ENCODE assay signal across 8 cellular contexts in genomic region chr3:11582123-11582968, GRCh38.
DNase-seq lines count a peak whose midpoint lies in the region; ATAC-seq and TF ChIP-seq lines count a peak whose summit lies in the region.

No MANE protein-coding gene starts in this region.

- H3K9me3 ChIP-seq in upper lobe of left lung, result no peaks in the 10 kb centered on the region

- H3K27me3 ChIP-seq in upper lobe of left lung, result no peaks in the 10 kb centered on the region

- TF ChIP-seq CTCF in C4-2B (conservative IDR thresholded peaks at IDR 0.05), result no peak
- TF ChIP-seq CTCF in upper lobe of left lung (IDR thresholded peaks at IDR 0.05), result no peak

- H3K36me3 ChIP-seq in upper lobe of left lung, result no peaks in the 10 kb centered on the region

- POLR2A ChIA-PET in HEK293T (lab: Yijun Ruan, JAX), result no interaction called here

- peaks cover 26 to 37% (median 32%) of the 10 kb centered on the region in 4 donors for H3K4me1 ChIP-seq in upper lobe of left lung

- peak; percentile 61 for DNase-seq in HEK293T (ENCODE audit: extremely low spot score)
- peak; percentile 73 for DNase-seq in SK-MEL-5 (ENCODE audit: low read depth, low spot score)
- no peak for DNase-seq in epithelial cell of prostate (ENCODE audit: low read depth, low spot score)
- DNase-seq in midbrain (lab: John Stamatoyannopoulos, UW), result peak; percentile 89
- DNase-seq in upper lobe of left lung, result peak in 1 of 2 donors; percentile 50
- DNase-seq in GF-D8 (lab: John Stamatoyannopoulos, UW), result no peak

- CTCF ChIA-PET in HEK293T (lab: Yijun Ruan, JAX), result no interaction called here

- peak; percentile 69 to 89 for ATAC-seq in upper lobe of left lung (ENCODE audit: low FRiP score in 2 of 2)
- no peak for ATAC-seq in GM18870 (IDR thresholded peaks at IDR 0.05; ENCODE audit: unreplicated experiment)

- no peak for TF ChIP-seq EP300 in upper lobe of left lung (IDR thresholded peaks at IDR 0.05)

- 16 to 19% methylated on average over 14 of the region's 14 CpGs for WGBS in upper lobe of left lung, 2 donors

- H3K27ac ChIP-seq in C4-2B (peak overlapping the region; percentile 57), epithelial cell of prostate (peak overlapping the region; percentile 29), upper lobe of left lung (peak overlapping the region; percentile 24 to 68 (median 50))

- in situ Hi-C loops in SK-MEL-5 (cut with HindIII; ENCODE audit: low pct_unique_long_range_greater_than_20kb, low sequenced_read_pairs), result no loop called here

- peak overlapping the region in 3 of 4 donors; percentile 11 to 30 (median 23) for H3K4me3 ChIP-seq in upper lobe of left lung

- no peak for TF ChIP-seq POLR2A in upper lobe of left lung (IDR thresholded peaks at IDR 0.05)

TF ChIP-seq in HEK293T, 16 proteins besides CTCF, POLR2A, EP300 and RAD21:
- TF ChIP-seq HDGF (IDR thresholded peaks at IDR 0.05; ENCODE audit: borderline replicate concordance) (no peak), FOXK2 (IDR thresholded peaks at IDR 0.05) (no peak), ELF4 (IDR thresholded peaks at IDR 0.05) (no peak), CTBP1 (IDR thresholded peaks at IDR 0.05; ENCODE audit: borderline replicate concordance) (no peak), FOXM1 (IDR thresholded peaks at IDR 0.05; ENCODE audit: borderline replicate concordance) (peak; percentile 41; the same call in 1 of the 2 replicates)

Comparison
In these comparisons a context has a peak if more than half of its experiments do, and no peak if none do; other contexts are left out.
1. DNase-seq: peak in HEK293T (single experiment), SK-MEL-5 (single experiment) and midbrain (single experiment); none in epithelial cell of prostate (single experiment) and GF-D8 (single experiment).
2. Peak in every context shown above with its lines, with median percentiles within 50 percentile points of each other: H3K27ac ChIP-seq.